In the genomic region with DNA sequence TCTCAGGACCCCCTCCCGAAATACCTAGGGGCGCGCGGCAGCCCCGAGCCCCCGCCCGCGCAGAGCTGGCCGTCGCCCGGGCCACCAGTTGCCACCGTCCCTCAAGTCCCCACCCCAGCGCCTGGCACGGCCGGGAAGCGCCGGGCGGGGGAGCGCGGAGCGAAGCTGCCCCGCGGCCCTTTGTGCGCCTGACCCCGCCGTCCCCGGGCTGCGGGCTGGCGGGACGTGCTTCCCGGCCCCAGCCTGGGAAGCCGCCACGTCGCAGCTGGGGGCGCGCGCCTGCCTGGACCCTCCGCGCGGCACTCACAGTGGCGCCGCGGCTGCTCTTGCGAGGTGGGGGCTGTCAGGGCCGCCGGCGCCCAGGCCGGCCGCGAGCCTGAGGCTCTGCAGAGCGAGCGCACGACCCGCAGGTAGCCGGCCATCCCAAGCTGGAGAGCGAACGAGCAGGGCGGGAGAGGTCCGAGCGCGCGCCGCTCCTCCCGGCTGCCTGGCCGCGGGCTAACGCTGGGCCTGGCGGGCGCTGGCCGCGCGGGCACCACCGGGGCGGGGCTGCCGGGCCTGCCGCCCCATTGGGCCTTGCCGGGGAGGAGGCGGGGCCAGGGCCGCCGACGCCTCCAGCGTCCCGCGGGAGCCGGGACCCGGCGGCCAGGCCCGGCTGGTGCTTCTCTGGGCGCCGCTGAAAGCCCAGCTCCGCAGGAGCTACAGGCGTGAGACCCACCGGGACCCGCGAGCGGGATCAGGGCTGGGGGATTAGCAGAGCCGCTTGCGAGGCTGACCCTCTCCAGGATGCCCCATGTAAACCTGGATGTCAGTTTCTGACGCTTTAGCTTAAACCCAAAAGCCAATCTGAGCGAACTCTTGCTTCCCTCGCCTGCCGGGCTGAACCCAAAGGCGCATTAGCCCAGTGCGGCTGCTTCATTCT, we compare ENCODE assay signal across 1 cellular context.
A peak's percentile ranks its signal among the peaks of the same experiment; 100 is the strongest.
TF ChIP-seq lines count a peak whose summit lies in the region.

TSS of gene IDH2 (minus strand) at position 500 of the 922 bp plus-strand sequence. CDS start at position 422, 78 bp downstream.

TF ChIP-seq in HepG2, 621 proteins besides CTCF, POLR2A, EP300 and RAD21 (continued from another document and continues in another):
- TF ChIP-seq, protein P1, sequence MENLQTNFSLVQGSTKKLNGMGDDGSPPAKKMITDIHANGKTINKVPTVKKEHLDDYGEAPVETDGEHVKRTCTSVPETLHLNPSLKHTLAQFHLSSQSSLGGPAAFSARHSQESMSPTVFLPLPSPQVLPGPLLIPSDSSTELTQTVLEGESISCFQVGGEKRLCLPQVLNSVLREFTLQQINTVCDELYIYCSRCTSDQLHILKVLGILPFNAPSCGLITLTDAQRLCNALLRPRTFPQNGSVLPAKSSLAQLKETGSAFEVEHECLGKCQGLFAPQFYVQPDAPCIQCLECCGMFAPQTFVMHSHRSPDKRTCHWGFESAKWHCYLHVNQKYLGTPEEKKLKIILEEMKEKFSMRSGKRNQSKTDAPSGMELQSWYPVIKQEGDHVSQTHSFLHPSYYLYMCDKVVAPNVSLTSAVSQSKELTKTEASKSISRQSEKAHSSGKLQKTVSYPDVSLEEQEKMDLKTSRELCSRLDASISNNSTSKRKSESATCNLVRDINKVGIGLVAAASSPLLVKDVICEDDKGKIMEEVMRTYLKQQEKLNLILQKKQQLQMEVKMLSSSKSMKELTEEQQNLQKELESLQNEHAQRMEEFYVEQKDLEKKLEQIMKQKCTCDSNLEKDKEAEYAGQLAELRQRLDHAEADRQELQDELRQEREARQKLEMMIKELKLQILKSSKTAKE (CRISPR knock-in tag; IDR thresholded peaks at IDR 0.05; ENCODE audit: borderline replicate concordance) = no peak
- no peak for TF ChIP-seq ZNF318 (CRISPR knock-in tag; IDR thresholded peaks at IDR 0.05)
- TF ChIP-seq ZNF414 (CRISPR knock-in tag; IDR thresholded peaks at IDR 0.05) = 0 out of 2 replicates have a peak, but pooled peaks have one; percentile 54
- TF ChIP-seq REST (IDR thresholded peaks at IDR 0.05; ENCODE audit: borderline replicate concordance in 1 of 2, low read depth in 1 of 2, low read length in 2 of 2) = no peak
- TF ChIP-seq FOXO1 (CRISPR knock-in tag; IDR thresholded peaks at IDR 0.05) = peak; percentile 27; the same call in 1 of the 2 replicates
- TF ChIP-seq, protein P2, sequence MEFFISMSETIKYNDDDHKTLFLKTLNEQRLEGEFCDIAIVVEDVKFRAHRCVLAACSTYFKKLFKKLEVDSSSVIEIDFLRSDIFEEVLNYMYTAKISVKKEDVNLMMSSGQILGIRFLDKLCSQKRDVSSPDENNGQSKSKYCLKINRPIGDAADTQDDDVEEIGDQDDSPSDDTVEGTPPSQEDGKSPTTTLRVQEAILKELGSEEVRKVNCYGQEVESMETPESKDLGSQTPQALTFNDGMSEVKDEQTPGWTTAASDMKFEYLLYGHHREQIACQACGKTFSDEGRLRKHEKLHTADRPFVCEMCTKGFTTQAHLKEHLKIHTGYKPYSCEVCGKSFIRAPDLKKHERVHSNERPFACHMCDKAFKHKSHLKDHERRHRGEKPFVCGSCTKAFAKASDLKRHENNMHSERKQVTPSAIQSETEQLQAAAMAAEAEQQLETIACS (CRISPR knock-in tag; IDR thresholded peaks at IDR 0.05) = no peak; the same call in none of the 2 replicates
- 0 out of 2 replicates have a peak, but pooled peaks have one; percentile 78 for TF ChIP-seq ZNF674 (CRISPR knock-in tag; IDR thresholded peaks at IDR 0.05; ENCODE audit: low read depth)
- peak; percentile 81 for TF ChIP-seq HNRNPLL (IDR thresholded peaks at IDR 0.05; ENCODE audit: low read depth, low read length, poor library complexity, severe bottlenecking)
- TF ChIP-seq ATAD3A (CRISPR knock-in tag; IDR thresholded peaks at IDR 0.05) = 0 out of 2 replicates have a peak, but pooled peaks have one; percentile 65
- no peak for TF ChIP-seq ZNF234 (CRISPR knock-in tag; conservative IDR thresholded peaks at IDR 0.05)
- peak; percentile 39 for TF ChIP-seq PHF5A (CRISPR knock-in tag; IDR thresholded peaks at IDR 0.05; ENCODE audit: low read depth, unreplicated experiment)
- 0 out of 2 replicates have a peak, but pooled peaks have one; percentile 30 for TF ChIP-seq IRX3 (CRISPR knock-in tag; IDR thresholded peaks at IDR 0.05; ENCODE audit: borderline replicate concordance, low read depth)
- peak; percentile 40 for TF ChIP-seq ZNF18 (CRISPR knock-in tag; IDR thresholded peaks at IDR 0.05; ENCODE audit: insufficient replicate concordance)
- peak; percentile 58 for TF ChIP-seq TFDP2 (CRISPR knock-in tag; IDR thresholded peaks at IDR 0.05)
- TF ChIP-seq ATF5 (CRISPR knock-in tag; IDR thresholded peaks at IDR 0.05; ENCODE audit: low read depth) = 0 out of 2 replicates have a peak, but pooled peaks have one; percentile 42
- TF ChIP-seq ZNF124 (CRISPR knock-in tag; IDR thresholded peaks at IDR 0.05) = 0 out of 2 replicates have a peak, but pooled peaks have one; percentile 28
- 0 out of 2 replicates have a peak, but pooled peaks have one; percentile 22 for TF ChIP-seq NR2C2 (CRISPR knock-in tag; IDR thresholded peaks at IDR 0.05; ENCODE audit: borderline replicate concordance)
- TF ChIP-seq PAX8 (CRISPR knock-in tag; IDR thresholded peaks at IDR 0.05; ENCODE audit: borderline replicate concordance) = no peak
- TF ChIP-seq ZNF564 (CRISPR knock-in tag; IDR thresholded peaks at IDR 0.05) = peak; percentile 63; the same call in 1 of the 2 replicates
- TF ChIP-seq MTERF4 (CRISPR knock-in tag; IDR thresholded peaks at IDR 0.05) = no peak
- peak; percentile 29; the same call in 1 of the 2 replicates for TF ChIP-seq SAFB2 (CRISPR knock-in tag; IDR thresholded peaks at IDR 0.05; ENCODE audit: borderline replicate concordance, low read depth)
- TF ChIP-seq SP4 (CRISPR knock-in tag; IDR thresholded peaks at IDR 0.05) = peak; percentile 73
